Comparison of ENCODE assay signal across 15 cellular contexts in genomic region chr12:46678441-46678840, GRCh38.
"Had no signal": no experiment of that assay in that cellular context is flagged by ENCODE, and none has a peak within 500 bp of the region (broad histone marks: within the 10 kb centered on the region; RNA-seq: fewer than 3 reads in every experiment).

No MANE protein-coding gene starts in this region.

- DNase-seq: activated CD4-positive, CD25-positive, alpha-beta regulatory T cell; activated naive CD4-positive, alpha-beta T cell; activated naive CD8-positive, alpha-beta T cell treated with anti-CD3 and anti-CD28 coated beads, Interleukin-2, amount 10 ng/mL, durations not matched to agents 7 days and 5 days; anterior cingulate cortex; brain microvascular endothelial cell; hippocampal formation; left ventricle myocardium inferior; right cardiac atrium; stimulated activated CD4-positive, alpha-beta T cell treated with anti-CD3 and anti-CD28 coated beads, Interleukin-4, amount 100 ng/mL, for 24 hours; stimulated activated naive CD4-positive, alpha-beta T cell treated with Interleukin-2 at 50 U/mL for 16 hours; substantia nigra; T-helper 17 cell; transverse colon had no signal

- H3K27ac ChIP-seq: brain microvascular endothelial cell, left ventricle myocardium inferior, transverse colon, vagina had no signal

- ATAC-seq: naive thymus-derived CD8-positive, alpha-beta T cell; T-helper 17 cell had no signal
